Comparison of ENCODE assay signal across 14 cellular contexts in the genomic region with DNA sequence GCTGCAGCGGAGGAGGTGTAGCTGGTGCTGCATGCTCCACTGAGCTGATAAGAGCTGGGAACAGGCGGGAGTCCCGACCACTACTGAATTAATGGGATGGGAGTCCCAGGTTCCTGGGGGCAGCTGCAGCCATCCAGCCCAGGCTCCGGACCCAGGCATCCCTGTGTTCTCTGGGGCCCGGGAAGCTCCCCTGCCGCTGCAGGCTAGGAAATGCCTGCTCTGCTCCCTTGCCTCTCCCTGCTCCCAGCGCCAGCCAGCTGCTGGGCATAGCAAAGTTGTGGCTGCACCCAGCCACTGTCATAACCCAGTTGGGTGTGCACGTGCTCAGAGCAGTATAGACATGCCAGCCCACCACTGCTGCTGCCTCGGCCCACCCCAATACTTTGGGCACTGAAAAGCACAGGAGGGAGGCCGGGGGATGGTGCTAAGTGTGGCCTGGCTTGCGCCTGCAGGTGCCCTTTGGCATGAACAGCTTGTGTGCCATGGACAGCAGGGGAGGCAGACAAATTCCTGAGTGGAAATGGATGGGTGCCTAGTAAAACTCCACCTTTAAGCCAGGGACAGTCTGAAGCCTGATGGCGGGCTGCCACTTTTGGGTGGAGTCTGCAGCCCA.
"Had no signal": no experiment of that assay in that cellular context is flagged by ENCODE, and none has a peak within 500 bp of the region (broad histone marks: within the 10 kb centered on the region; RNA-seq: fewer than 3 reads in every experiment).

No MANE protein-coding gene starts in this region.

- H3K4me1 ChIP-seq: ascending aorta, breast epithelium, prostate gland, thyroid gland, uterus had no signal

- H3K4me1 Mint-ChIP-seq: activated CD4-positive, alpha-beta T cell treated with anti-CD3 and anti-CD28 coated beads, Interleukin-2, amount 10 ng/mL, durations not matched to agents 7 days and 5 days had no signal

- H3K27ac ChIP-seq: ascending aorta, breast epithelium, prostate gland, thyroid gland, uterus had no signal

- H3K9me3 ChIP-seq: ascending aorta, prostate gland, thyroid gland, uterus had no signal

- H3K4me3 ChIP-seq: ascending aorta, breast epithelium, prostate gland, thyroid gland, uterus had no signal

- ATAC-seq: effector memory CD8-positive, alpha-beta T cell; left lobe of liver had no signal

- DNase-seq: activated CD4-positive, alpha-beta T cell treated with anti-CD3 and anti-CD28 coated beads, Interleukin-2, amount 10 ng/mL, durations not matched to agents 7 days and 5 days; activated CD4-positive, CD25-positive, alpha-beta regulatory T cell; activated CD8-positive, alpha-beta memory T cell treated with anti-CD3 and anti-CD28 coated beads, Interleukin-2, amount 50 U/mL, for 48 hours; activated gamma-delta T cell treated with Interleukin-2 at 50 U/mL for 16 hours; dermis blood vessel endothelial cell; effector memory CD8-positive, alpha-beta T cell; small intestine; thyroid gland; uterus had no signal

- H3K27ac Mint-ChIP-seq: activated CD4-positive, alpha-beta T cell treated with anti-CD3 and anti-CD28 coated beads, Interleukin-2, amount 10 ng/mL, durations not matched to agents 7 days and 5 days; effector memory CD8-positive, alpha-beta T cell; nephron had no signal

- H3K27me3 ChIP-seq: ascending aorta, thyroid gland, uterus had no signal

- H3K9me3 Mint-ChIP-seq: activated CD4-positive, alpha-beta T cell treated with anti-CD3 and anti-CD28 coated beads, Interleukin-2, amount 10 ng/mL, durations not matched to agents 7 days and 5 days had no signal

- H3K4me3 Mint-ChIP-seq: activated CD4-positive, alpha-beta T cell treated with anti-CD3 and anti-CD28 coated beads, Interleukin-2, amount 10 ng/mL, durations not matched to agents 7 days and 5 days; effector memory CD8-positive, alpha-beta T cell; nephron had no signal

- H3K27me3 Mint-ChIP-seq: activated CD4-positive, alpha-beta T cell treated with anti-CD3 and anti-CD28 coated beads, Interleukin-2, amount 10 ng/mL, durations not matched to agents 7 days and 5 days; effector memory CD8-positive, alpha-beta T cell had no signal

- H3K36me3 ChIP-seq: ascending aorta, breast epithelium, prostate gland, thyroid gland, uterus had no signal
